15 cellular contexts compared by ENCODE assay signal in the genomic region with DNA sequence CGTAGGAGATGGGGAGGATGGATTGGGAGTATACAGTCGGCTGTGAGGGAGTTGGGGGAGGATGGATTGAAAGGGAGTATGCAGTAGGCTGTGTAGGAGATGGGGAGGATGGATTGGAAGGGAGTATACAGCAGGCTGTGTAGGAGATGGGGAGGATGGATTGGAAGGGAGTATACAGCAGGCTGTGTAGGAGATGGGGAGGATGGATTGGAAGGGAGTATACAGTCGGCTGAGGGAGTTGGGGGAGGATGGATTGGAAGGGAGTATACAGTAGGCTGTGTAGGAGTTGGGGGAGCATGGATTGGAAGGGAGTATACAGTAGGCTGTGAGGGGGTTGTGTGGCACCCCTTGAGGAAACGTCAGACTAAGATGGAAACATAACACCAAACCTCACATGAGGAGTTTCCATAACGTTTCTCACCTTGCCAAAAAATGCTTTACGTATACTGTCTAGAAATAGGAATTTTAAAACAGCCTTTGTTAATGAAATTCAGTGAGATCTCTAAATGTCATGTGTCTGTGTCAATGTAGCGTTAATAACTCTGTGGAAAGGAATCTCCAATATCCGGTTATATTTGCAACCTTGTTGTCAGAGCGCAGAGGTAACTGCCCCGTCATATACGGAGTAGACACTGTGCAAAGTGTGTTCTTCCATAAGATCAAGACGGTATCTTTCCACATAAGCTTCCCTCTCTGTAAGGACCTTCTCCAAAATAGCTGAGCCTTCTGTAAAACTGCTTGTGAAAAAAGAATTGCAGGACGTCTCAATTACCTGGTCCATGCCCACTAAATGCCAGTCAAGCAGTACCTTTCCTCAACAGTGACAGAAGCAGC.
"Had no signal": no experiment of that assay in that cellular context is flagged by ENCODE, and none has a peak within 500 bp of the region (broad histone marks: within the 10 kb centered on the region; RNA-seq: fewer than 3 reads in every experiment).

No MANE protein-coding gene starts in this region.

- H3K4me1 ChIP-seq: uterus had no signal

- H3K36me3 ChIP-seq: pancreas, tibial artery, uterus had no signal

- H3K4me1 Mint-ChIP-seq: activated naive CD8-positive, alpha-beta T cell treated with anti-CD3 and anti-CD28 coated beads, Interleukin-2, amount 10 ng/mL, durations not matched to agents 7 days and 5 days; immature natural killer cell had no signal

- H3K36me3 Mint-ChIP-seq: activated naive CD8-positive, alpha-beta T cell treated with anti-CD3 and anti-CD28 coated beads, Interleukin-2, amount 10 ng/mL, durations not matched to agents 7 days and 5 days; stimulated activated memory B cell treated with anti-CD40 and anti-IgM and Interleukin-4, amounts not matched to agents 10 μg/mL and 1 μg/mL and 100 μg/mL, for 72 hours had no signal

- H3K27me3 ChIP-seq: dorsolateral prefrontal cortex, pancreas, tibial artery, uterus had no signal

- H3K9me3 ChIP-seq: pancreas, tibial artery, uterus had no signal

- H3K4me3 ChIP-seq: dorsolateral prefrontal cortex, pancreas, tibial artery, uterus had no signal

- H3K4me3 Mint-ChIP-seq: activated naive CD8-positive, alpha-beta T cell treated with anti-CD3 and anti-CD28 coated beads, Interleukin-2, amount 10 ng/mL, durations not matched to agents 7 days and 5 days; activated T-helper 1 cell treated with anti-CD3 and anti-CD28 coated beads, Interleukin-12 subunit alpha, Interleukin-12 subunit beta, Interleukin-2, Interleukin-4 antibody, amounts not matched to agents 30 ng/mL and 10 ng/mL and 1 ng/mL, durations not matched to agents 14 hours and 24 hours and 36 hours; immature natural killer cell; neural crest cell; stimulated activated memory B cell treated with anti-CD40 and anti-IgM and Interleukin-4, amounts not matched to agents 10 μg/mL and 1 μg/mL and 100 μg/mL, for 72 hours had no signal

- FAIRE-seq: pancreas had no signal

- H3K27me3 Mint-ChIP-seq: stimulated activated memory B cell treated with anti-CD40 and anti-IgM and Interleukin-4, amounts not matched to agents 10 μg/mL and 1 μg/mL and 100 μg/mL, for 72 hours had no signal

- ATAC-seq: activated CD4-positive, CD25-positive, alpha-beta regulatory T cell treated with anti-CD3 and anti-CD28 coated beads, Interleukin-2, amount 50 U/mL, for 24 hours; pancreas; stimulated activated memory B cell treated with anti-CD40 and anti-IgM and Interleukin-4, amounts not matched to agents 10 μg/mL and 1 μg/mL and 100 μg/mL, for 72 hours had no signal

- H3K9me3 Mint-ChIP-seq: activated T-helper 1 cell treated with anti-CD3 and anti-CD28 coated beads, Interleukin-12 subunit alpha, Interleukin-12 subunit beta, Interleukin-2, Interleukin-4 antibody, amounts not matched to agents 30 ng/mL and 10 ng/mL and 1 ng/mL, durations not matched to agents 14 hours and 24 hours and 36 hours; immature natural killer cell; neural crest cell; stimulated activated memory B cell treated with anti-CD40 and anti-IgM and Interleukin-4, amounts not matched to agents 10 μg/mL and 1 μg/mL and 100 μg/mL, for 72 hours had no signal

- DNase-seq: activated CD4-positive, alpha-beta T cell treated with anti-CD3 and anti-CD28 coated beads, Interleukin-2, amount 50 U/mL, for 1 hour; activated naive CD4-positive, alpha-beta T cell; activated naive CD8-positive, alpha-beta T cell treated with anti-CD3 and anti-CD28 coated beads, Interleukin-2, amount 10 ng/mL, durations not matched to agents 7 days and 5 days; aorta; dorsolateral prefrontal cortex; foreskin melanocyte; immature natural killer cell; pancreas; stimulated activated CD4-positive, alpha-beta T cell treated with anti-CD3 and anti-CD28 coated beads, Interleukin-2, amount 100 ng/mL, for 48 hours; tibial artery; uterus had no signal

- H3K27ac ChIP-seq: pancreas, tibial artery, uterus had no signal

- H3K27ac Mint-ChIP-seq: activated naive CD8-positive, alpha-beta T cell treated with anti-CD3 and anti-CD28 coated beads, Interleukin-2, amount 10 ng/mL, durations not matched to agents 7 days and 5 days; activated T-helper 1 cell treated with anti-CD3 and anti-CD28 coated beads, Interleukin-12 subunit alpha, Interleukin-12 subunit beta, Interleukin-2, Interleukin-4 antibody, amounts not matched to agents 30 ng/mL and 10 ng/mL and 1 ng/mL, durations not matched to agents 14 hours and 24 hours and 36 hours; immature natural killer cell; stimulated activated memory B cell treated with anti-CD40 and anti-IgM and Interleukin-4, amounts not matched to agents 10 μg/mL and 1 μg/mL and 100 μg/mL, for 72 hours had no signal
